23 cellular contexts compared by ENCODE assay signal in genomic region chr12:50190859-50191258, GRCh38.
"Had no signal": no experiment of that assay in that cellular context is flagged by ENCODE, and none has a peak within 500 bp of the region (broad histone marks: within the 10 kb centered on the region; RNA-seq: fewer than 3 reads in every experiment).

No MANE protein-coding gene starts in this region.

- H3K36me3 Mint-ChIP-seq: mesothelial cell of epicardium, natural killer cell had no signal

- H3K9me3 Mint-ChIP-seq: memory B cell; mesothelial cell of epicardium; natural killer cell; neural crest cell; stimulated activated effector memory CD8-positive, alpha-beta T cell treated with anti-CD3 and anti-CD28 coated beads, Interleukin-12 subunit alpha, Interleukin-12 subunit beta, amount 100 ng/mL, for 72 hours had no signal

- ATAC-seq: left cardiac atrium; lower lobe of right lung; natural killer cell; stimulated activated effector memory CD8-positive, alpha-beta T cell treated with anti-CD3 and anti-CD28 coated beads, Interleukin-12 subunit alpha, Interleukin-12 subunit beta, amount 100 ng/mL, for 72 hours; stimulated activated naive CD8-positive, alpha-beta T cell treated with anti-CD3 and anti-CD28 coated beads, Interleukin-15, Interleukin-2, amounts not matched to agents 100 U/mL and 50 U/mL, for 24 hours had no signal

- H3K27me3 ChIP-seq: hepatocyte, ovary, right atrium auricular region, sigmoid colon, tibial artery, upper lobe of left lung, uterus had no signal

- H3K27me3 Mint-ChIP-seq: memory B cell had no signal

- H3K36me3 ChIP-seq: ovary, uterus had no signal

- H2AFZ ChIP-seq: hepatocyte had no signal

- DNase-seq: effector CD4-positive, alpha-beta T cell; foreskin melanocyte; head of caudate nucleus; kidney; left cardiac atrium; left ventricle myocardium inferior; lower lobe of right lung; natural killer cell; ovary; sigmoid colon; stimulated activated CD4-positive, alpha-beta T cell treated with anti-CD3 and anti-CD28 coated beads, Interleukin-12 subunit alpha, Interleukin-12 subunit beta, amount 100 ng/mL, for 4 hours; stimulated activated CD8-positive, alpha-beta memory T cell treated with anti-CD3 and anti-CD28 coated beads, Interleukin-4, amount 100 ng/mL, for 48 hours; stimulated activated naive CD8-positive, alpha-beta T cell treated with anti-CD3 and anti-CD28 coated beads, Interleukin-15, Interleukin-2, amounts not matched to agents 100 U/mL and 50 U/mL, for 24 hours; tibial artery; upper lobe of left lung; uterus had no signal

- H3K4me2 ChIP-seq: hepatocyte had no signal

- H3K27ac ChIP-seq: hepatocyte, left ventricle myocardium inferior, lower lobe of right lung, ovary, right atrium auricular region, sigmoid colon, skin epidermis, tibial artery, upper lobe of left lung, uterus had no signal

- H3K4me3 Mint-ChIP-seq: memory B cell; mesothelial cell of epicardium; natural killer cell; neural crest cell; stimulated activated effector memory CD8-positive, alpha-beta T cell treated with anti-CD3 and anti-CD28 coated beads, Interleukin-12 subunit alpha, Interleukin-12 subunit beta, amount 100 ng/mL, for 72 hours had no signal

- H3K9me3 ChIP-seq: left ventricle myocardium inferior, lower lobe of right lung, ovary, right atrium auricular region, sigmoid colon, tibial artery, upper lobe of left lung, uterus had no signal

- H3K79me2 ChIP-seq: hepatocyte had no signal

- H3K4me1 Mint-ChIP-seq: neural crest cell had no signal

- H3K27ac Mint-ChIP-seq: memory B cell; mesothelial cell of epicardium; natural killer cell; stimulated activated effector memory CD8-positive, alpha-beta T cell treated with anti-CD3 and anti-CD28 coated beads, Interleukin-12 subunit alpha, Interleukin-12 subunit beta, amount 100 ng/mL, for 72 hours had no signal

- H3K4me3 ChIP-seq: hepatocyte, left ventricle myocardium inferior, lower lobe of right lung, ovary, right atrium auricular region, sigmoid colon, skin epidermis, tibial artery, upper lobe of left lung, uterus had no signal
